In the genomic region with DNA sequence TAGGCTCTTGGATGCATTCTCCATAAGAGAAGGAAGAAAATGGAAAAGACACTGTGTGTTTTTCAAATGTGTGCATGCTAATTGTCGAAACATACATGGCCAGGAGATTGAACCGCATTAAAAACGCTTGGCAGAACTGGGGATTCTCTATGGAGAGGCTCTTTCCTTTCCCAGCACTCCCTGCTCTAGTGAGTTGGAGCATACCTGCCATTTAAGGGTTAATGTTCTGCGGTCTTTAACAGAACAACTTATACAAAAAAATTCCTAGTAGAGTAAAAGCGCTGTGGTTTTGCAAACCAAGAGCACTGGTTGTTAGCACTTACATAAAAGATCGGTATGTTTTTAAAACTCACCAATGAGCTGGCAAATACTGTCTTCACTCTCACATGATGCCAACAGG, we compare ENCODE assay signal across 1 cellular context.
TF ChIP-seq lines count a peak whose summit lies in the region.

No MANE protein-coding gene starts in this region.

TF ChIP-seq in GM12878, 131 proteins besides CTCF, POLR2A, EP300 and RAD21:
- no peak for TF ChIP-seq RCOR1 (conservative IDR thresholded peaks at IDR 0.05; ENCODE audit: low read depth, low read length)
- TF ChIP-seq BACH1 (IDR thresholded peaks at IDR 0.05; ENCODE audit: borderline replicate concordance) = no peak
- TF ChIP-seq RUNX3 (IDR thresholded peaks at IDR 0.05; ENCODE audit: low read length) = peak; percentile 20; the same call in 1 of the 2 replicates
- no peak for TF ChIP-seq KAT2A (conservative IDR thresholded peaks at IDR 0.05; ENCODE audit: control insufficient read depth, low read depth, low read length)
- TF ChIP-seq POLR2AphosphoS2 (IDR thresholded peaks at IDR 0.05; ENCODE audit: low read depth, low read length) = no peak
- no peak for TF ChIP-seq ZNF622 (IDR thresholded peaks at IDR 0.05)
- TF ChIP-seq MYB (IDR thresholded peaks at IDR 0.05; ENCODE audit: borderline replicate concordance, low read depth, low read length) = no peak
- TF ChIP-seq, protein P1, sequence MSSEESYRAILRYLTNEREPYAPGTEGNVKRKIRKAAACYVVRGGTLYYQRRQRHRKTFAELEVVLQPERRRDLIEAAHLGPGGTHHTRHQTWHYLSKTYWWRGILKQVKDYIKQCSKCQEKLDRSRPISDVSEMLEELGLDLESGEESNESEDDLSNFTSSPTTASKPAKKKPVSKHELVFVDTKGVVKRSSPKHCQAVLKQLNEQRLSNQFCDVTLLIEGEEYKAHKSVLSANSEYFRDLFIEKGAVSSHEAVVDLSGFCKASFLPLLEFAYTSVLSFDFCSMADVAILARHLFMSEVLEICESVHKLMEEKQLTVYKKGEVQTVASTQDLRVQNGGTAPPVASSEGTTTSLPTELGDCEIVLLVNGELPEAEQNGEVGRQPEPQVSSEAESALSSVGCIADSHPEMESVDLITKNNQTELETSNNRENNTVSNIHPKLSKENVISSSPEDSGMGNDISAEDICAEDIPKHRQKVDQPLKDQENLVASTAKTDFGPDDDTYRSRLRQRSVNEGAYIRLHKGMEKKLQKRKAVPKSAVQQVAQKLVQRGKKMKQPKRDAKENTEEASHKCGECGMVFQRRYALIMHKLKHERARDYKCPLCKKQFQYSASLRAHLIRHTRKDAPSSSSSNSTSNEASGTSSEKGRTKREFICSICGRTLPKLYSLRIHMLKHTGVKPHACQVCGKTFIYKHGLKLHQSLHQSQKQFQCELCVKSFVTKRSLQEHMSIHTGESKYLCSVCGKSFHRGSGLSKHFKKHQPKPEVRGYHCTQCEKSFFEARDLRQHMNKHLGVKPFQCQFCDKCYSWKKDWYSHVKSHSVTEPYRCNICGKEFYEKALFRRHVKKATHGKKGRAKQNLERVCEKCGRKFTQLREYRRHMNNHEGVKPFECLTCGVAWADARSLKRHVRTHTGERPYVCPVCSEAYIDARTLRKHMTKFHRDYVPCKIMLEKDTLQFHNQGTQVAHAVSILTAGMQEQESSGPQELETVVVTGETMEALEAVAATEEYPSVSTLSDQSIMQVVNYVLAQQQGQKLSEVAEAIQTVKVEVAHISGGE (CRISPR knock-in tag; IDR thresholded peaks at IDR 0.05) = no peak
- TF ChIP-seq SUZ12 (IDR thresholded peaks at IDR 0.05; ENCODE audit: unreplicated experiment) = no peak
